In the genomic region with DNA sequence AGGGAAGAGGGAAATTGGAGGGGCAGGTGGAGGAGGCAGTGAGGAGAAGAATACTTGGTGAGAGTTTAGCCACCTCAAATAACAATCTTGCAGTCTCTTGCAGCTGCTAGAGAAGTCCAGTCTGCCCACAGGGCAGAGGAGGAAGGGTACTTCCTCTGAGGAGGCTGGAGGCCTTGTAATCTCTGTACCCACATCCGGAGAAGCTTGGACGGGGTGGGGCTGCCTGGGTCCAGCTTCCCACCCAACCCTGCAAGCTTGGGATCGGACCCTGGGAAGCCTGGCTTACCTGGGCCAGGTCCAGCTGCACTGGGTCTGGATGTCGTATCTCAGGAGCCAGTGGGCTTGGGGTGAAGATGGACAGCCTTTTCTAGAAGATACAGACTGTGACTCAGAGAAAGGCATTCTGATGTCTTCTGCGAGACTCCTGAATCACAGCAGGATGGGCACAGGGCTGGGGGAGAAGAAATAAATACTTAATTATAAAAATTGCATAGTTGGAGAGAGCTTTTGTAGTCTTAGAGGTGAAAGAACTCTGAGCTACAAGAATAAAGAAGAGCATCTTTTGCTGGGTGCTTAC, we compare ENCODE assay signal across 11 cellular contexts.
DNase-seq lines count a peak whose midpoint lies in the region; ATAC-seq and TF ChIP-seq lines count a peak whose summit lies in the region.
"Had no signal": no experiment of that assay in that cellular context is flagged by ENCODE, and none has a peak within 500 bp of the region (broad histone marks: within the 10 kb centered on the region; RNA-seq: fewer than 3 reads in every experiment).

No MANE protein-coding gene starts in this region.

- no peak overlapping the region for H3K9ac ChIP-seq in H9 (ENCODE audit: extremely low read depth, insufficient read length, low read length)

- H2BK15ac ChIP-seq in H9 (ENCODE audit: low read depth, low read length) = no peak overlapping the region

- no peak overlapping the region for H2BK20ac ChIP-seq in H9 (ENCODE audit: low read depth, low read length, poor library complexity, severe bottlenecking)

- H4K20me1 ChIP-seq in H9 (ENCODE audit: control insufficient read depth, insufficient read depth, insufficient read length) = no peaks in the 10 kb centered on the region

- ATAC-seq in foreskin keratinocyte (peak; percentile 24), HG03565 (IDR thresholded peaks at IDR 0.05; ENCODE audit: unreplicated experiment) (no peak)

- no peak overlapping the region for H3K4me2 ChIP-seq in H9 (ENCODE audit: insufficient read depth, insufficient read length, low read length)

- H3K27me3 Mint-ChIP-seq in progenitor cell of endocrine pancreas = peaks cover 21% of the 10 kb centered on the region
- H3K27me3 Mint-ChIP-seq in H9 (ENCODE audit: low read depth) = peaks cover 10% of the 10 kb centered on the region

- H3K27ac ChIP-seq in foreskin keratinocyte (no peak overlapping the region), H9 (ENCODE audit: insufficient read length, low read depth, low read length) (no peak overlapping the region)

- H3K36me3 Mint-ChIP-seq in progenitor cell of endocrine pancreas (ENCODE audit: insufficient read depth) = no peaks in the 10 kb centered on the region
- H3K36me3 Mint-ChIP-seq in H9 (ENCODE audit: insufficient read depth in 1 of 3, low read depth in 3 of 3) = no peaks in the 10 kb centered on the region

- H4K5ac ChIP-seq in H9 (ENCODE audit: insufficient read length, low read depth, low read length) = no peak overlapping the region

- DNase-seq in GF-D8 (lab: John Stamatoyannopoulos, UW) = peak; percentile 47
- DNase-seq in NOMO-1 treated with DMSO at 0.1 percent for 48 hours (lab: John Stamatoyannopoulos, UW; ENCODE audit: unreplicated experiment) = peak; percentile 36
- DNase-seq in foreskin keratinocyte = no peak
- DNase-seq in progenitor cell of endocrine pancreas (ENCODE audit: low spot score, unreplicated experiment) = no peak
- no peak for DNase-seq in NCI-H146 (lab: John Stamatoyannopoulos, UW)
- DNase-seq in H9 = no peak
- DNase-seq in HK-2 (ENCODE audit: unreplicated experiment) = no peak
- DNase-seq: GDM1; mesendoderm; stimulated activated CD4-positive, alpha-beta T cell treated with anti-CD3 and anti-CD28 coated beads, Interleukin-4, amount 100 ng/mL, for 4 hours had no signal

- H3T11ph ChIP-seq in H9 (ENCODE audit: low read length) = no peak overlapping the region

- H3K27me3 ChIP-seq in foreskin keratinocyte = no peaks in the 10 kb centered on the region
- H3K27me3 ChIP-seq in H9 (ENCODE audit: insufficient read depth, low read length) = no peaks in the 10 kb centered on the region

- TF ChIP-seq CTCF in foreskin keratinocyte (conservative IDR thresholded peaks at IDR 0.05) (no peak), progenitor cell of endocrine pancreas (IDR thresholded peaks at IDR 0.05; ENCODE audit: unreplicated experiment) (no peak), H9 (conservative IDR thresholded peaks at IDR 0.05) (no peak)

- H3K9me3 Mint-ChIP-seq in progenitor cell of endocrine pancreas (ENCODE audit: low read depth) = no peaks in the 10 kb centered on the region
- no peaks in the 10 kb centered on the region for H3K9me3 Mint-ChIP-seq in H9

- H3K27ac Mint-ChIP-seq in progenitor cell of endocrine pancreas = peak overlapping the region; percentile 69
- H3K27ac Mint-ChIP-seq in H9 = peak overlapping the region in 1 of 3 experiments; percentile 34; a peak in 2 of 7 replicates

- no peaks in the 10 kb centered on the region for H3K79me1 ChIP-seq in H9 (ENCODE audit: insufficient read depth, low read depth, low read length, poor library complexity, severe bottlenecking)

- H2AFZ ChIP-seq in H9 (ENCODE audit: low read length) = no peak overlapping the region

- H3K14ac ChIP-seq in H9 (ENCODE audit: insufficient read depth, low read length) = no peak overlapping the region

- H3K4me3 Mint-ChIP-seq in progenitor cell of endocrine pancreas (ENCODE audit: low read depth) (no peak overlapping the region), H9 (no peak overlapping the region)

- no peak overlapping the region for H2BK5ac ChIP-seq in H9 (ENCODE audit: insufficient read length, low read length)

- no peak overlapping the region for H2AK5ac ChIP-seq in H9 (ENCODE audit: insufficient read length, low read length)

- H3K9me3 ChIP-seq in H9 (ENCODE audit: control insufficient read depth, low read depth, low read length) = no peaks in the 10 kb centered on the region

- H3K4me1 ChIP-seq in foreskin keratinocyte (no peaks in the 10 kb centered on the region), H9 (ENCODE audit: insufficient read depth, low read length) (peaks cover 5% of the 10 kb centered on the region; the same call in 1 of the 2 replicates)

- H3K23ac ChIP-seq in H9 (ENCODE audit: insufficient read length, low read depth, low read length) = no peak overlapping the region

- no peaks in the 10 kb centered on the region for H3K23me2 ChIP-seq in H9 (ENCODE audit: insufficient read length, low read depth, low read length, poor library complexity, severe bottlenecking)

- H3K4ac ChIP-seq in H9 (ENCODE audit: low read depth, low read length) = no peak overlapping the region

- no peak overlapping the region for H3K56ac ChIP-seq in H9 (ENCODE audit: insufficient read length, low read depth, low read length)

- no peak overlapping the region for H4K91ac ChIP-seq in H9 (ENCODE audit: insufficient read length, low read depth, low read length)

- H2BK12ac ChIP-seq in H9 (ENCODE audit: insufficient read length, low read depth, low read length) = no peak overlapping the region

- no peak overlapping the region for H3K18ac ChIP-seq in H9 (ENCODE audit: insufficient read length, low read depth, low read length)

- H4K8ac ChIP-seq in H9 (replicated peaks; ENCODE audit: insufficient read length, low read depth, low read length) = no peak overlapping the region

- H3K4me1 Mint-ChIP-seq in progenitor cell of endocrine pancreas (ENCODE audit: low read depth) (peaks cover 37% of the 10 kb centered on the region), H9 (peaks cover 15 to 24% of the 10 kb centered on the region in 2 experiments)

- H3K79me2 ChIP-seq in H9 (ENCODE audit: insufficient read depth, low read length) = no peaks in the 10 kb centered on the region

- no peak overlapping the region for H2BK120ac ChIP-seq in H9 (ENCODE audit: low read depth, low read length, poor library complexity, severe bottlenecking)

- no CpG with 5 or more reads among the region's 5 CpGs for WGBS in H9 (ENCODE audit: extremely low coverage, insufficient read length, low lambda C conversion rate)

Comparison
In these comparisons a context has a peak if more than half of its experiments do, and no peak if none do; other contexts are left out.
1. DNase-seq: peak in GF-D8 (single experiment) and NOMO-1 treated with DMSO at 0.1 percent for 48 hours (single experiment); none in foreskin keratinocyte (0 of 2), progenitor cell of endocrine pancreas (single experiment), NCI-H146 (single experiment), H9 (single experiment) and HK-2 (single experiment).